Comparison of ENCODE assay signal across 10 cellular contexts in genomic region chr15:70266412-70267089, GRCh38.
DNase-seq lines count a peak whose midpoint lies in the region; ATAC-seq, FAIRE-seq and TF ChIP-seq lines count a peak whose summit lies in the region.
"Had no signal": no experiment of that assay in that cellular context is flagged by ENCODE, and none has a peak within 500 bp of the region (broad histone marks: within the 10 kb centered on the region; RNA-seq: fewer than 3 reads in every experiment).

No MANE protein-coding gene starts in this region.

- POLR2A ChIA-PET in endothelial cell of umbilical vein (lab: Charles Lee), result no interaction called here
- POLR2A ChIA-PET in activated CD4-positive, alpha-beta T cell treated with anti-CD3 and anti-CD28 coated beads for 36 hours (lab: Charles Lee), result no interaction called here

- DNase-seq in CD1c-positive myeloid dendritic cell (ENCODE audit: extremely low spot score), result peak; percentile 95
- DNase-seq in NOMO-1 (lab: John Stamatoyannopoulos, UW; ENCODE audit: unreplicated experiment in 2 of 2), result peak; percentile 89 to 93
- DNase-seq in endothelial cell of umbilical vein (ENCODE audit: low read depth, low spot score), result no peak
- DNase-seq in neuronal stem cell (ENCODE audit: low spot score), result no peak
- no peak for DNase-seq in activated CD4-positive, alpha-beta T cell treated with anti-CD3 and anti-CD28 coated beads for 36 hours
- DNase-seq in activated CD8-positive, alpha-beta memory T cell treated with anti-CD3 and anti-CD28 coated beads, Interleukin-2, amount 50 U/mL, for 4 hours, result no peak
- no peak for DNase-seq in iPS-NIHi7 (ENCODE audit: extremely low spot score)
- DNase-seq in ecto neural progenitor cell (ENCODE audit: low spot score), result no peak
- DNase-seq: T-helper 1 cell had no signal

- H3K4ac ChIP-seq in neuronal stem cell (ENCODE audit: low read length), result no peak overlapping the region

- no peak overlapping the region for H3K4me3 Mint-ChIP-seq in activated CD4-positive, alpha-beta T cell treated with anti-CD3 and anti-CD28 coated beads for 36 hours

- WGBS in neuronal stem cell (ENCODE audit: extremely low coverage in 2 of 2, insufficient read length in 2 of 2, insufficient replicate concordance in 1 of 2), 2 donors, result no CpG with 5 or more reads among the region's 24 CpGs

- no peak overlapping the region for H2BK5ac ChIP-seq in neuronal stem cell (ENCODE audit: low read length)

- H3K9me3 Mint-ChIP-seq in activated CD4-positive, alpha-beta T cell treated with anti-CD3 and anti-CD28 coated beads for 36 hours (ENCODE audit: low read depth), result no peaks in the 10 kb centered on the region

- H3K9me3 ChIP-seq in endothelial cell of umbilical vein (replicated peaks; ENCODE audit: control insufficient read depth, insufficient read depth, low read length) (no peaks in the 10 kb centered on the region), neuronal stem cell (replicated peaks in 1 of 2; ENCODE audit: control insufficient read depth in 2 of 2, insufficient read depth in 1 of 2, low read depth in 1 of 2, low read length in 2 of 2) (no peaks in the 10 kb centered on the region)

- no peaks in the 10 kb centered on the region for H3K9me1 ChIP-seq in endothelial cell of umbilical vein (replicated peaks; ENCODE audit: control insufficient read depth, extremely low read depth, insufficient read depth, low read length)

- H3K23ac ChIP-seq in neuronal stem cell (ENCODE audit: low read depth, low read length, poor library complexity), result no peak overlapping the region

- H3K4me1 Mint-ChIP-seq in activated CD4-positive, alpha-beta T cell treated with anti-CD3 and anti-CD28 coated beads for 36 hours, result peaks cover 48% of the 10 kb centered on the region

- peak; percentile 38 for FAIRE-seq in endothelial cell of umbilical vein (lab: Jason Lieb, UNC)

- no peak for ATAC-seq in activated CD4-positive, alpha-beta T cell treated with anti-CD3 and anti-CD28 coated beads for 36 hours

- no peak overlapping the region for H4K91ac ChIP-seq in neuronal stem cell (ENCODE audit: low read depth, low read length, poor library complexity)

- BruUV-seq in endothelial cell of umbilical vein (replicated peaks; lab: Mats Ljungman, UMichigan), result no TSS peak

- H2AFZ ChIP-seq in endothelial cell of umbilical vein (ENCODE audit: low read depth, low read length) (peak overlapping the region; percentile 34), neuronal stem cell (ENCODE audit: low read length) (no peak overlapping the region)

- H2BK15ac ChIP-seq in neuronal stem cell (ENCODE audit: low read length), result peak overlapping the region; percentile 45

- H3K36me3 Mint-ChIP-seq in activated CD4-positive, alpha-beta T cell treated with anti-CD3 and anti-CD28 coated beads for 36 hours (ENCODE audit: low read depth), result no peaks in the 10 kb centered on the region

- no peak for TF ChIP-seq CTCF in endothelial cell of umbilical vein (IDR thresholded peaks at IDR 0.05; ENCODE audit: extremely low read depth in 1 of 2, insufficient read depth in 1 of 2, low read depth in 1 of 2, low read length in 2 of 2)

- H4K20me1 ChIP-seq in endothelial cell of umbilical vein (replicated peaks; ENCODE audit: control insufficient read depth, extremely low read depth, insufficient read depth, low read length), result no peaks in the 10 kb centered on the region

- H3K27ac ChIP-seq in endothelial cell of umbilical vein (ENCODE audit: insufficient read depth, low read depth, low read length) (no peak overlapping the region), neuronal stem cell (replicated peaks; ENCODE audit: low read length) (no peak overlapping the region)

- peak overlapping the region; percentile 42 for H3K14ac ChIP-seq in neuronal stem cell (ENCODE audit: low read length)

- CTCF ChIA-PET in endothelial cell of umbilical vein (lab: Charles Lee), result no interaction called here
- CTCF ChIA-PET in activated CD4-positive, alpha-beta T cell treated with anti-CD3 and anti-CD28 coated beads for 36 hours (lab: Charles Lee), result no interaction called here

- H3K36me3 ChIP-seq in endothelial cell of umbilical vein (ENCODE audit: control insufficient read depth in 2 of 2, extremely low read depth in 1 of 2, insufficient read depth in 2 of 2, low read length in 2 of 2) (no peaks in the 10 kb centered on the region), neuronal stem cell (replicated peaks in 1 of 2; ENCODE audit: control insufficient read depth in 2 of 2, insufficient read depth in 2 of 2, low read length in 2 of 2) (no peaks in the 10 kb centered on the region)

- H3K4me1 ChIP-seq in endothelial cell of umbilical vein (ENCODE audit: control insufficient read depth, extremely low read depth, insufficient read depth, low read length) (peaks cover 27% of the 10 kb centered on the region), neuronal stem cell (ENCODE audit: control insufficient read depth in 2 of 2, insufficient read depth in 1 of 2, low read depth in 1 of 2, low read length in 2 of 2) (peaks cover 10 to 42% of the 10 kb centered on the region in 2 donors)

- H2BK12ac ChIP-seq in neuronal stem cell (ENCODE audit: low read length), result no peak overlapping the region

- H3K9ac ChIP-seq in endothelial cell of umbilical vein (replicated peaks; ENCODE audit: extremely low read depth, insufficient read depth, low read length) (no peak overlapping the region), neuronal stem cell (ENCODE audit: low read depth, low read length, poor library complexity) (no peak overlapping the region)

- dilution Hi-C loops in endothelial cell of umbilical vein (cut with MboI; ENCODE audit: extremely low pct_ligation_motif_present, low sequenced_read_pairs), result no loop called here

- H3K27me3 ChIP-seq in endothelial cell of umbilical vein (ENCODE audit: control insufficient read depth in 2 of 2, insufficient read depth in 2 of 2, low read length in 2 of 2), result peaks cover 0 to 3% of the 10 kb centered on the region in 2 experiments
- peaks cover 0 to 46% (median 0%) of the 10 kb centered on the region in 3 experiments for H3K27me3 ChIP-seq in neuronal stem cell (ENCODE audit: control insufficient read depth in 3 of 3, insufficient read depth in 3 of 3, low read depth in 1 of 3, low read length in 3 of 3)

- peaks cover 14% of the 10 kb centered on the region for H3K27me3 Mint-ChIP-seq in activated CD4-positive, alpha-beta T cell treated with anti-CD3 and anti-CD28 coated beads for 36 hours

- H3K27ac Mint-ChIP-seq in activated CD4-positive, alpha-beta T cell treated with anti-CD3 and anti-CD28 coated beads for 36 hours, result no peak overlapping the region
- H3K27ac Mint-ChIP-seq: progenitor cell of endocrine pancreas had no signal

- H2AK5ac ChIP-seq in neuronal stem cell (ENCODE audit: low read depth, low read length), result peak overlapping the region; percentile 72

- peak overlapping the region; percentile 68 for H3K18ac ChIP-seq in neuronal stem cell (ENCODE audit: low read length)

- no peaks in the 10 kb centered on the region for H3K79me2 ChIP-seq in endothelial cell of umbilical vein (ENCODE audit: control insufficient read depth, insufficient read depth, low read length)

- no peak for TF ChIP-seq POLR2A in endothelial cell of umbilical vein (IDR thresholded peaks at IDR 0.05; ENCODE audit: low read depth, low read length)

- intact Hi-C loops in endothelial cell of umbilical vein (cut with micrococcal nuclease), result no loop called here
- intact Hi-C loops in activated CD4-positive, alpha-beta T cell treated with anti-CD3 and anti-CD28 coated beads for 36 hours (cut with DNase I, micrococcal nuclease), result loop anchor here in 1 of 2 experiments (10.0 kb wide), 1 partner anchor 512 kb away; no protein-coding TSS in a partner anchor

- no peak overlapping the region for H4K8ac ChIP-seq in neuronal stem cell (ENCODE audit: low read depth, low read length)

- no peak overlapping the region for H2BK120ac ChIP-seq in neuronal stem cell (ENCODE audit: low read depth, low read length)

- no peaks in the 10 kb centered on the region for H3K79me1 ChIP-seq in neuronal stem cell (ENCODE audit: low read depth, low read length)

- H3K4me2 ChIP-seq in endothelial cell of umbilical vein (ENCODE audit: insufficient read depth, low read length) (no peak overlapping the region), neuronal stem cell (ENCODE audit: insufficient read depth, low read length, poor library complexity, severe bottlenecking) (no peak overlapping the region)

- no peak overlapping the region for H3K4me3 ChIP-seq in endothelial cell of umbilical vein (replicated peaks in 1 of 3; ENCODE audit: insufficient read depth in 1 of 3, low read depth in 1 of 3, low read length in 3 of 3)
- H3K4me3 ChIP-seq in neuronal stem cell (ENCODE audit: low read length in 2 of 2), result no peak overlapping the region

TF ChIP-seq in endothelial cell of umbilical vein, 7 proteins besides CTCF, POLR2A, EP300 and RAD21:
- no peak for TF ChIP-seq MYC (IDR thresholded peaks at IDR 0.05; ENCODE audit: low read depth, low read length)
- TF ChIP-seq FOS (IDR thresholded peaks at IDR 0.05; ENCODE audit: borderline replicate concordance, insufficient read depth, low read length), result no peak
- no peak for TF ChIP-seq POLR2AphosphoS5 (IDR thresholded peaks at IDR 0.05; ENCODE audit: insufficient read depth, low read depth, low read length)
- no peak for TF ChIP-seq JUN (IDR thresholded peaks at IDR 0.05; ENCODE audit: borderline replicate concordance, insufficient read depth, insufficient read length, low read depth)
- no peak for TF ChIP-seq MAX (IDR thresholded peaks at IDR 0.05; ENCODE audit: insufficient read depth, insufficient read length)
- TF ChIP-seq EZH2 (IDR thresholded peaks at IDR 0.05; ENCODE audit: borderline replicate concordance, low read depth, low read length, severe bottlenecking), result no peak
- TF ChIP-seq GATA2 (IDR thresholded peaks at IDR 0.05; ENCODE audit: insufficient read depth, insufficient read length, low read depth, low read length), result no peak

Comparison
In these comparisons a context has a peak if more than half of its experiments do, and no peak if none do; other contexts are left out.
1. DNase-seq: peak in CD1c-positive myeloid dendritic cell (single experiment) and NOMO-1 (2 of 2); none in endothelial cell of umbilical vein (single experiment), neuronal stem cell (single experiment), activated CD4-positive, alpha-beta T cell treated with anti-CD3 and anti-CD28 coated beads for 36 hours (single experiment), activated CD8-positive, alpha-beta memory T cell treated with anti-CD3 and anti-CD28 coated beads, Interleukin-2, amount 50 U/mL, for 4 hours (single experiment), iPS-NIHi7 (single experiment) and ecto neural progenitor cell (single experiment).